Comparison of ENCODE assay signal across 8 cellular contexts in genomic region chr5:134846641-134846960, GRCh38. TPM values are rescaled to one million over a fixed set of nuclear protein-coding genes. Genes with fewer than 3 reads are reported as not detected.
A peak's percentile ranks its signal among the peaks of the same experiment; 100 is the strongest.
DNase-seq lines count a peak whose midpoint lies in the region; ATAC-seq and TF ChIP-seq lines count a peak whose summit lies in the region.

No MANE protein-coding gene starts in this region.

- TF ChIP-seq CTCF in 22Rv1 (IDR thresholded peaks at IDR 0.05): no peak
- TF ChIP-seq CTCF in OCI-LY7 (conservative IDR thresholded peaks at IDR 0.05; ENCODE audit: low read length): 0 out of 2 replicates have a peak, but pooled peaks have one; percentile 2
- TF ChIP-seq CTCF in MCF 10A (IDR thresholded peaks at IDR 0.05; ENCODE audit: unreplicated experiment): no peak
- no peak for TF ChIP-seq CTCF in lower lobe of right lung (IDR thresholded peaks at IDR 0.05)
- no peak for TF ChIP-seq CTCF in thoracic aorta (IDR thresholded peaks at IDR 0.05)

- peak overlapping the region; percentile 98 for H3K27ac Mint-ChIP-seq in MCF 10A (ENCODE audit: low read depth, unreplicated experiment)

- H3K27me3 Mint-ChIP-seq in MCF 10A (ENCODE audit: insufficient read depth, unreplicated experiment): no peaks in the 10 kb centered on the region

- CTCF ChIA-PET in OCI-LY7 (lab: Charles Lee; ENCODE audit: unreplicated experiment) (no interaction called here), MCF 10A (lab: Yijun Ruan, JAX) (interaction anchor here (0.8 to 1.2 kb wide), 4 partner anchors 14 to 89 kb away, joined by 3 to 5 read pairs (median 4); partner anchors contain the start of gene PCBD2)

- peak overlapping the region; percentile 88 for H3K4me2 ChIP-seq in OCI-LY7 (ENCODE audit: low read length)

- H3K9me2 ChIP-seq in OCI-LY7 (ENCODE audit: insufficient read depth, low read length): no peaks in the 10 kb centered on the region

- H3K9me3 Mint-ChIP-seq in MCF 10A (ENCODE audit: unreplicated experiment): no peaks in the 10 kb centered on the region

- H2AFZ ChIP-seq in OCI-LY7 (ENCODE audit: low read length): peak overlapping the region; percentile 56; the same call in 1 of the 2 replicates

- no peaks in the 10 kb centered on the region for H4K20me1 ChIP-seq in OCI-LY7 (ENCODE audit: insufficient read depth, low read length)

- peaks cover 60% of the 10 kb centered on the region for H3K36me3 Mint-ChIP-seq in MCF 10A (ENCODE audit: insufficient read depth, unreplicated experiment)

- POLR2A ChIA-PET in OCI-LY7 (lab: Charles Lee): interaction anchor here (0.8 to 1.0 kb wide), 2 partner anchors 12 to 186 kb away, joined by 3 read pairs; no protein-coding TSS in a partner anchor
- POLR2A ChIA-PET in MCF 10A (lab: Yijun Ruan, JAX): interaction anchor here (0.6 to 1.8 kb wide), 25 partner anchors 9 to 622 kb away, joined by 3 to 15 read pairs (median 4); partner anchors contain the start of genes CAMLG, DDX46, PCBD2 and TXNDC15

- H3K79me2 ChIP-seq in OCI-LY7 (ENCODE audit: insufficient read depth, low read depth, low read length): peaks cover 35% of the 10 kb centered on the region

- ATAC-seq in GM18868 (IDR thresholded peaks at IDR 0.05; ENCODE audit: unreplicated experiment) (peak; percentile 1), lower lobe of right lung (peak; percentile 2 to 9), thoracic aorta (ENCODE audit: insufficient number of reproducible peaks, low FRiP score, low read depth) (no peak), GM19467 (IDR thresholded peaks at IDR 0.05; ENCODE audit: unreplicated experiment) (no peak)

- DNase-seq in OCI-LY7 (ENCODE audit: low spot score) (peak; percentile 50), MCF 10A (ENCODE audit: unreplicated experiment) (peak; percentile 51), lower lobe of right lung (no peak), thoracic aorta (ENCODE audit: low spot score) (no peak), hippocampal formation (lab: John Stamatoyannopoulos, UW) (no peak)

- H3K4me3 ChIP-seq in OCI-LY7 (ENCODE audit: low read depth, low read length, poor library complexity, severe bottlenecking) (peak overlapping the region; percentile 79), lower lobe of right lung (peak overlapping the region; percentile 81), thoracic aorta (peak overlapping the region; percentile 83)

- BruUV-seq in OCI-LY7 (replicated peaks; lab: Mats Ljungman, UMichigan) (TSS peak; percentile 77), MCF 10A (replicated peaks; lab: Mats Ljungman, UMichigan) (no TSS peak)

- H3K27me3 ChIP-seq in lower lobe of right lung (ENCODE audit: low read depth) (no peaks in the 10 kb centered on the region), thoracic aorta (replicated peaks; ENCODE audit: insufficient read depth) (no peaks in the 10 kb centered on the region)

- peak overlapping the region; percentile 96 for H3K4me3 Mint-ChIP-seq in MCF 10A (ENCODE audit: unreplicated experiment)

- H3K27ac ChIP-seq in 22Rv1: peak overlapping the region; percentile 90
- H3K27ac ChIP-seq in OCI-LY7 (ENCODE audit: low read depth, low read length, poor library complexity, severe bottlenecking): peak overlapping the region; percentile 80
- H3K27ac ChIP-seq in lower lobe of right lung: peak overlapping the region; percentile 97
- H3K27ac ChIP-seq in thoracic aorta: peak overlapping the region; percentile 90 to 94

- H3K9me3 ChIP-seq in OCI-LY7 (ENCODE audit: low read length) (no peaks in the 10 kb centered on the region), lower lobe of right lung (no peaks in the 10 kb centered on the region), thoracic aorta (no peaks in the 10 kb centered on the region)

- H3K36me3 ChIP-seq in OCI-LY7 (ENCODE audit: insufficient read depth, low read length) (peaks cover 33% of the 10 kb centered on the region), lower lobe of right lung (peaks cover 26% of the 10 kb centered on the region), thoracic aorta (no peaks in the 10 kb centered on the region)

- H3K4me1 Mint-ChIP-seq in MCF 10A (ENCODE audit: insufficient read depth, unreplicated experiment): peaks cover 27% of the 10 kb centered on the region

- H3K4me1 ChIP-seq in OCI-LY7 (ENCODE audit: insufficient read depth, low read length, poor library complexity, severe bottlenecking) (peaks cover 16% of the 10 kb centered on the region), lower lobe of right lung (peaks cover 56% of the 10 kb centered on the region), thoracic aorta (ENCODE audit: control insufficient read depth in 1 of 2, low read depth in 2 of 2) (peaks cover 30 to 45% of the 10 kb centered on the region in 2 donors)

- intact Hi-C loops in OCI-LY7 (cut with micrococcal nuclease; ENCODE audit: unreplicated experiment) (loop anchor here (1.0 to 5.0 kb wide), 3 partner anchors 34 to 89 kb away; partner anchors contain the start of genes DDX46 and PCBD2), MCF 10A (cut with micrococcal nuclease) (no loop called here), lower lobe of right lung (cut with DNase I) (no loop called here)

RNA-seq across cellular contexts. Expression of gene C5orf24, which starts 0.8 kb away (rescaled TPM):
- total RNA-seq in OCI-LY7 (2014; rRNA removed; shearing (Covaris generic)): 28.4 and 36.7 TPM in 2 replicates
- total RNA-seq in OCI-LY7 (2022) (33.8 and 42.4 TPM in 2 replicates), MCF 10A (2022) (61.4 and 66.0 TPM in 2 replicates), lower lobe of right lung (47.9 TPM), thoracic aorta (10 to 100 TPM; 63.8 to 71.0 TPM)

RNA-seq across cellular contexts. Expression of gene TXNDC15, which starts 27.6 kb away (rescaled TPM):
- 20.6 and 43.5 TPM in 2 replicates for total RNA-seq in OCI-LY7 (2014; rRNA removed; shearing (Covaris generic))
- total RNA-seq in OCI-LY7 (2022): 31.1 and 37.9 TPM in 2 replicates
- total RNA-seq in MCF 10A (2022): 57.0 and 66.0 TPM in 2 replicates
- 56.8 TPM for total RNA-seq in lower lobe of right lung
- total RNA-seq in thoracic aorta: 100 to 1,000 TPM in 1 of 2 donors, 10 to 100 TPM in 1; 91.2 to 181 TPM

RNA-seq across cellular contexts. Expression of gene PCBD2, which starts 58.3 kb away (rescaled TPM):
- 9.4 and 12.2 TPM in 2 replicates for total RNA-seq in OCI-LY7 (2014; rRNA removed; shearing (Covaris generic))
- total RNA-seq in OCI-LY7 (2022) (30.7 and 34.3 TPM in 2 replicates), MCF 10A (2022) (27.3 and 34.5 TPM in 2 replicates), lower lobe of right lung (13.1 TPM), thoracic aorta (10 to 100 TPM in 1 of 2 donors, 1 to 10 TPM in 1; 6.9 to 10.4 TPM)

Comparison
In these comparisons a context has a peak if more than half of its experiments do, and no peak if none do; other contexts are left out.
1. ATAC-seq: peak in GM18868 (single experiment) and lower lobe of right lung (2 of 2); none in thoracic aorta (single experiment) and GM19467 (single experiment).
2. DNase-seq: peak in OCI-LY7 (single experiment) and MCF 10A (single experiment); none in lower lobe of right lung (single experiment), thoracic aorta (single experiment) and hippocampal formation (0 of 2).
3. Peak in every context shown above with its lines, with median percentiles within 50 percentile points of each other: H3K27ac ChIP-seq and H3K4me3 ChIP-seq.